In the genomic region with DNA sequence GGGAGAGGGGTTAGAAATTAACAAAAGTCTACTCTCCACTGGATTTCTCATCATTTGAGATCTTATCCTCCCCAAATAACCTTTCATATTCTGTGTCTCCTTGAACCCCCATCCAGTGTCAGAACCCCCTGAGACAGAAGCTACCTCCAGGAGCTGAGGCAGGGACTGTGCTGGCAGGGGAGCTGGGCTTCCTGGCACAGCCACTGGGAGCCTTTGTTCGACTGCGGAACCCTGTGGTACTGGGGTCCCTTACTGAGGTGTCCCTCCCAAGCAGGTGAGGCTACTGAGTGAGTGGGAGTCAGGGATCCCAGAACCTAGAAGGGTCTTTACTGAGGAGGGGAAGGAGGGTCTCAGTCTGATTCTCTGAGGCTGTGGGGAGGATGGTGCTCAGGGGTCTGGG, we compare ENCODE assay signal across 27 cellular contexts. TPM values are rescaled to one million over a fixed set of nuclear protein-coding genes. Genes with fewer than 3 reads are reported as not detected.
DNase-seq lines count a peak whose midpoint lies in the region; ATAC-seq, FAIRE-seq and TF ChIP-seq lines count a peak whose summit lies in the region.
"Had no signal": no experiment of that assay in that cellular context is flagged by ENCODE, and none has a peak within 500 bp of the region (broad histone marks: within the 10 kb centered on the region; RNA-seq: fewer than 3 reads in every experiment).

No MANE protein-coding gene starts in this region.

- H4K91ac ChIP-seq in H1 (replicated peaks; ENCODE audit: insufficient read length, low read length), result no peak overlapping the region

- H3K36me3 Mint-ChIP-seq in CD4-positive, CD25-positive, alpha-beta regulatory T cell, result no peaks in the 10 kb centered on the region
- peaks cover 2% of the 10 kb centered on the region for H3K36me3 Mint-ChIP-seq in T-helper 17 cell (ENCODE audit: low read depth)
- H3K36me3 Mint-ChIP-seq: CD14-positive monocyte; CD8-positive, alpha-beta T cell had no signal

- WGBS in H1 (ENCODE audit: extremely low coverage in 1 of 2, insufficient coverage in 1 of 2, insufficient read length in 1 of 2, insufficient replicate concordance in 2 of 2, low coverage in 1 of 2, low lambda C conversion rate in 2 of 2, missing lambda C conversion rate in 1 of 2), 2 experiments, result 100% methylated on average over 2 of the region's 2 CpGs; no CpG with 5 or more reads in 1 of the 2 experiments

- peak overlapping the region in 1 of 4 donors; percentile 48 for H3K4me3 Mint-ChIP-seq in CD4-positive, CD25-positive, alpha-beta regulatory T cell
- no peak overlapping the region for H3K4me3 Mint-ChIP-seq in T-helper 17 cell
- H3K4me3 Mint-ChIP-seq: CD14-positive monocyte; CD8-positive, alpha-beta T cell; GM23338; HFFc6 had no signal

- H3K27me3 ChIP-seq in CD4-positive, CD25-positive, alpha-beta regulatory T cell (ENCODE audit: control insufficient read depth, insufficient read depth, low read length), result no peaks in the 10 kb centered on the region
- H3K27me3 ChIP-seq in H1 (replicated peaks in 1 of 4; ENCODE audit: control insufficient read depth in 3 of 4, extremely low read depth in 1 of 4, insufficient read depth in 3 of 4, low read length in 3 of 4), result peaks cover 0 to 7% (median 2%) of the 10 kb centered on the region in 4 experiments; a peak in 2 of 7 replicates
- H3K27me3 ChIP-seq: BE2C; BLaER1 treated with 17β-estradiol and CSF1 and Interleukin-3, amounts not matched to agents 10 nM and 100 nM had no signal

- peaks cover 10% of the 10 kb centered on the region for H3K4me1 ChIP-seq in CD4-positive, CD25-positive, alpha-beta regulatory T cell (ENCODE audit: control insufficient read depth, insufficient read depth, low read length, poor library complexity, severe bottlenecking)
- H3K4me1 ChIP-seq in H1 (replicated peaks in 1 of 4; ENCODE audit: control insufficient read depth in 3 of 4, insufficient read depth in 4 of 4, low read length in 3 of 4), result peaks cover 0 to 10% (median under 1%) of the 10 kb centered on the region in 4 experiments; a peak in 4 of 7 replicates
- H3K4me1 ChIP-seq: BE2C, HAP-1 had no signal

- CTCF ChIA-PET in H1 (lab: Charles Lee; ENCODE audit: partially characterized antibody), result interaction anchor here (0.7 to 5.8 kb wide), 5 partner anchors 11 to 119 kb away, joined by 3 to 135 read pairs (median 45); a partner anchor contains a TSS

- H3K23me2 ChIP-seq in H1 (ENCODE audit: low read depth, low read length), result no peaks in the 10 kb centered on the region; the same call in 1 of the 2 replicates

- peaks cover 5 to 18% (median 11%) of the 10 kb centered on the region in 4 donors for H3K4me1 Mint-ChIP-seq in CD4-positive, CD25-positive, alpha-beta regulatory T cell
- H3K4me1 Mint-ChIP-seq in T-helper 17 cell, result peaks cover 21% of the 10 kb centered on the region

- H2BK15ac ChIP-seq in H1 (ENCODE audit: low read length), result peak overlapping the region; percentile 40; the same call in 1 of the 2 replicates

- POLR2A ChIA-PET in H1 (lab: Charles Lee; ENCODE audit: partially characterized antibody), result interaction anchor here (1.1 kb wide), 1 partner anchor 11 kb away, joined by 5 read pairs; no protein-coding TSS in a partner anchor

- H4K5ac ChIP-seq in H1 (ENCODE audit: insufficient read length, low read depth, low read length), result no peak overlapping the region

- DNase-seq in CD4-positive, CD25-positive, alpha-beta regulatory T cell, result no peak
- DNase-seq in T-helper 17 cell, result no peak
- no peak for DNase-seq in H1 (ENCODE audit: low read depth in 1 of 2, low spot score in 2 of 2)
- peak; percentile 42 for DNase-seq in posterior vena cava (ENCODE audit: low spot score)
- DNase-seq in activated CD4-positive, CD25-positive, alpha-beta regulatory T cell (lab: John Stamatoyannopoulos, UW), result no peak
- DNase-seq in GM10266 (ENCODE audit: extremely low spot score), result no peak
- no peak for DNase-seq in HT-29 (ENCODE audit: low spot score)
- DNase-seq: 8988T; ACHN; AML-193; BE2C; Caco-2; CD8-positive, alpha-beta T cell; DMS 273 treated with DMSO at 0.1 percent for 48 hours; DMS79; EL; GDM1; HFFc6 had no signal

- H3K4me2 ChIP-seq in H1 (ENCODE audit: insufficient read depth in 1 of 2, low read depth in 2 of 2, low read length in 2 of 2), result no peak overlapping the region
- H3K4me2 ChIP-seq: A549; BLaER1 treated with 17β-estradiol and CSF1 and Interleukin-3, amounts not matched to agents 10 nM and 100 nM; GM23338 had no signal

- no peak for FAIRE-seq in H1 (lab: Jason Lieb, UNC)
- FAIRE-seq: A549, D721Med, GM12891, GM18507, H54 had no signal

- peaks cover 7% of the 10 kb centered on the region for H3K27me3 Mint-ChIP-seq in CD4-positive, CD25-positive, alpha-beta regulatory T cell
- no peaks in the 10 kb centered on the region for H3K27me3 Mint-ChIP-seq in T-helper 17 cell

- H3K4me3 ChIP-seq in CD4-positive, CD25-positive, alpha-beta regulatory T cell (ENCODE audit: low read depth, low read length), result no peak overlapping the region
- no peak overlapping the region for H3K4me3 ChIP-seq in H1 (ENCODE audit: extremely low read depth in 1 of 4, insufficient read depth in 2 of 4, low read depth in 3 of 4, low read length in 4 of 4)
- H3K4me3 ChIP-seq: A549; BLaER1 treated with 17β-estradiol and CSF1 and Interleukin-3, amounts not matched to agents 10 nM and 100 nM; GM23338; HAP-1 had no signal

- intact Hi-C loops in posterior vena cava (cut with DNase I), result no loop called here

- H2BK12ac ChIP-seq in H1 (ENCODE audit: low read depth, low read length), result peak overlapping the region; percentile 22; the same call in 1 of the 2 replicates

- peak overlapping the region in 2 of 3 donors; percentile 36 to 63 for H3K27ac Mint-ChIP-seq in CD4-positive, CD25-positive, alpha-beta regulatory T cell
- H3K27ac Mint-ChIP-seq in T-helper 17 cell, result peak overlapping the region; percentile 51
- H3K27ac Mint-ChIP-seq: CD14-positive monocyte; CD8-positive, alpha-beta T cell; GM23338; HFFc6 had no signal

- no peak for ATAC-seq in CD4-positive, CD25-positive, alpha-beta regulatory T cell (ENCODE audit: low read depth in 2 of 2)
- no peak for ATAC-seq in T-helper 17 cell
- ATAC-seq: A549; CD8-positive, alpha-beta T cell; GM23338 had no signal

- no peak for TF ChIP-seq POLR2A in H1 (IDR thresholded peaks at IDR 0.05; ENCODE audit: control extremely low read depth in 1 of 2, low read depth in 2 of 2, low read length in 2 of 2)

- no peak overlapping the region for H2BK5ac ChIP-seq in H1 (ENCODE audit: low read depth, low read length)

- H3K79me2 ChIP-seq in H1 (ENCODE audit: control insufficient read depth in 1 of 2, insufficient read depth in 2 of 2, low read length in 2 of 2), result no peaks in the 10 kb centered on the region

- TF ChIP-seq CTCF in H1 (IDR thresholded peaks at IDR 0.05; ENCODE audit: control extremely low read depth in 1 of 3, insufficient read depth in 1 of 3, low read depth in 1 of 3, low read length in 3 of 3) (no peak), GM10266 (IDR thresholded peaks at IDR 0.05; ENCODE audit: control insufficient read depth, insufficient read depth, low read depth, missing control alignments) (no peak)

- no peak overlapping the region for H3K14ac ChIP-seq in H1 (ENCODE audit: insufficient read length)

- no peak overlapping the region for H3K9ac ChIP-seq in H1 (replicated peaks in 1 of 4; ENCODE audit: extremely low read depth in 1 of 4, low read depth in 3 of 4, low read length in 3 of 4)
- H3K9ac ChIP-seq: BLaER1 treated with 17β-estradiol and CSF1 and Interleukin-3, amounts not matched to agents 10 nM and 100 nM had no signal

- H3K4ac ChIP-seq in H1 (replicated peaks; ENCODE audit: insufficient read length, low read depth, low read length), result no peak overlapping the region

- no peak overlapping the region for H2BK120ac ChIP-seq in H1 (replicated peaks; ENCODE audit: low read depth, low read length)

- H3K9me3 ChIP-seq in CD4-positive, CD25-positive, alpha-beta regulatory T cell (ENCODE audit: control insufficient read depth in 2 of 2, low read length in 2 of 2), result no peaks in the 10 kb centered on the region
- no peaks in the 10 kb centered on the region for H3K9me3 ChIP-seq in T-helper 17 cell (ENCODE audit: control insufficient read depth, low read length, poor library complexity, severe bottlenecking)
- no peaks in the 10 kb centered on the region for H3K9me3 ChIP-seq in H1 (ENCODE audit: insufficient read depth in 2 of 2, low read depth in 1 of 2, low read length in 1 of 2)
- H3K9me3 ChIP-seq: A549; BE2C; BLaER1 treated with 17β-estradiol and CSF1 and Interleukin-3, amounts not matched to agents 10 nM and 100 nM; Caco-2; HAP-1 had no signal

- H3K18ac ChIP-seq in H1 (ENCODE audit: extremely low read depth, low read length), result no peak overlapping the region

- no peaks in the 10 kb centered on the region for H3K79me1 ChIP-seq in H1 (ENCODE audit: low read depth, low read length)

- H3K27ac ChIP-seq in CD4-positive, CD25-positive, alpha-beta regulatory T cell (ENCODE audit: insufficient read depth, low read length, poor library complexity, severe bottlenecking), result no peak overlapping the region
- H3K27ac ChIP-seq in H1 (ENCODE audit: low read depth, low read length), result no peak overlapping the region
- H3K27ac ChIP-seq: A549; BLaER1 treated with 17β-estradiol and CSF1 and Interleukin-3, amounts not matched to agents 10 nM and 100 nM had no signal

- no peak overlapping the region; the same call in 1 of the 2 replicates for H4K8ac ChIP-seq in H1 (ENCODE audit: extremely low read depth, insufficient read depth, low read length)

- no peak for TF ChIP-seq EP300 in H1 (IDR thresholded peaks at IDR 0.05; ENCODE audit: borderline replicate concordance in 1 of 2, low read depth in 2 of 2, low read length in 2 of 2)

- H3K56ac ChIP-seq in H1 (replicated peaks; ENCODE audit: insufficient read length, low read depth, low read length), result no peak overlapping the region

- H2AK5ac ChIP-seq in H1 (ENCODE audit: low read depth, low read length), result no peak overlapping the region

- H3K23ac ChIP-seq in H1 (ENCODE audit: insufficient read length), result no peak overlapping the region

- H4K20me1 ChIP-seq in H1 (replicated peaks in 1 of 2; ENCODE audit: control insufficient read depth in 1 of 2, insufficient read depth in 2 of 2, low read length in 2 of 2), result no peaks in the 10 kb centered on the region
- H4K20me1 ChIP-seq: BLaER1 treated with 17β-estradiol and CSF1 and Interleukin-3, amounts not matched to agents 10 nM and 100 nM had no signal

- TF ChIP-seq RAD21 in H1 (IDR thresholded peaks at IDR 0.05 in 1 of 2, conservative IDR thresholded peaks at IDR 0.05 in 1 of 2; ENCODE audit: low read depth in 2 of 2, low read length in 2 of 2), result no peak

- H3K36me3 ChIP-seq in CD4-positive, CD25-positive, alpha-beta regulatory T cell (ENCODE audit: control insufficient read depth, insufficient read depth, low read length), result no peaks in the 10 kb centered on the region
- no peaks in the 10 kb centered on the region for H3K36me3 ChIP-seq in H1 (ENCODE audit: control insufficient read depth in 2 of 4, insufficient read depth in 4 of 4, low read length in 3 of 4)
- H3K36me3 ChIP-seq: BE2C; BLaER1 treated with 17β-estradiol and CSF1 and Interleukin-3, amounts not matched to agents 10 nM and 100 nM; HAP-1 had no signal

- H2AFZ ChIP-seq in H1 (ENCODE audit: low read length), result no peak overlapping the region
- H2AFZ ChIP-seq: GM23338 had no signal

- H2BK20ac ChIP-seq in H1 (ENCODE audit: low read length), result no peak overlapping the region

- no peaks in the 10 kb centered on the region for H3K9me3 Mint-ChIP-seq in CD4-positive, CD25-positive, alpha-beta regulatory T cell
- H3K9me3 Mint-ChIP-seq: CD8-positive, alpha-beta T cell; GM23338; HFFc6 had no signal

RNA-seq across cellular contexts. Expression of a gene that starts 1.9 kb away (rescaled TPM):
- not detected for total RNA-seq in CD4-positive, CD25-positive, alpha-beta regulatory T cell
- not detected for polyA plus RNA-seq in CD4-positive, CD25-positive, alpha-beta regulatory T cell
- total RNA-seq in T-helper 17 cell (not detected), posterior vena cava (not detected)
- 0.15 and 0.28 TPM in 2 replicates for total RNA-seq in H1 (2021; fragmentation: NEBNext Ultra II Directional; extraction: Animal tissue kit (Norgen Biotek cat#: 25700))
- 0.15 and 0.24 TPM in 2 replicates for polyA plus RNA-seq in H1 (2011; rRNA removed)
- 0.13 TPM for polyA plus RNA-seq in H1 (2011; cell fraction: cytosol; rRNA removed)
- polyA plus RNA-seq in H1 (2011; cell fraction: nucleus; rRNA removed), result 0.91 TPM
- 0.17 to 0.76 TPM (median 0.37 TPM) in 3 of 4 replicates, not detected in the other for polyA plus RNA-seq in H1 (2012, experiment 1 of 2)
- polyA plus RNA-seq in H1 (2012, experiment 2 of 2), result not detected
- 0.12 TPM for polyA plus RNA-seq in H1 (2013, experiment 1 of 2)
- polyA plus RNA-seq in H1 (2013, experiment 2 of 2), result 0.15 TPM
- 0.69 and 1.6 TPM in 2 replicates for polyA minus RNA-seq in H1 (2011; rRNA and poly(A)+ RNA removed)
- not detected for polyA minus RNA-seq in H1 (2011; cell fraction: cytosol; rRNA and poly(A)+ RNA removed)
- polyA minus RNA-seq in H1 (2011; cell fraction: nucleus; rRNA and poly(A)+ RNA removed), result 1.9 TPM
- 0.08 and 0.86 TPM in 2 replicates for total RNA-seq in HT-29 (2014; rRNA removed; shearing (Covaris generic))
- total RNA-seq: CD8-positive, alpha-beta T cell; GM23338; HFFc6 had no signal
- polyA plus RNA-seq: A549, CD14-positive monocyte had no signal

RNA-seq across cellular contexts. Expression of a gene that starts 15.5 kb away (rescaled TPM):
- total RNA-seq in CD4-positive, CD25-positive, alpha-beta regulatory T cell, result 0.47 TPM
- polyA plus RNA-seq in CD4-positive, CD25-positive, alpha-beta regulatory T cell, result not detected
- 1 to 10 TPM; 3.2 to 7.3 TPM for total RNA-seq in T-helper 17 cell
- total RNA-seq in H1 (2021; fragmentation: NEBNext Ultra II Directional; extraction: Animal tissue kit (Norgen Biotek cat#: 25700)), result 2.5 and 2.8 TPM in 2 replicates
- polyA plus RNA-seq in H1 (2011; rRNA removed), result 2.1 and 2.4 TPM in 2 replicates
- polyA plus RNA-seq in H1 (2011; cell fraction: cytosol; rRNA removed), result 1.9 TPM
- 1.9 TPM for polyA plus RNA-seq in H1 (2011; cell fraction: nucleus; rRNA removed)
- 1.9 to 2.8 TPM (median 2.4 TPM) in 4 replicates for polyA plus RNA-seq in H1 (2012, experiment 1 of 2)
- 1.8 TPM for polyA plus RNA-seq in H1 (2012, experiment 2 of 2)
- 4.1 TPM for polyA plus RNA-seq in H1 (2013, experiment 1 of 2)
- 4.8 TPM for polyA plus RNA-seq in H1 (2013, experiment 2 of 2)
- polyA minus RNA-seq in H1 (2011; rRNA and poly(A)+ RNA removed), result 1.2 and 2.7 TPM in 2 replicates
- 0.73 TPM for polyA minus RNA-seq in H1 (2011; cell fraction: cytosol; rRNA and poly(A)+ RNA removed)
- polyA minus RNA-seq in H1 (2011; cell fraction: nucleus; rRNA and poly(A)+ RNA removed), result 3.3 TPM
- 1 to 10 TPM; 6.9 to 9.5 TPM for total RNA-seq in posterior vena cava
- 40.9 and 46.3 TPM in 2 replicates for total RNA-seq in HT-29 (2014; rRNA removed; shearing (Covaris generic))

RNA-seq across cellular contexts. Expression of a gene that starts 39.7 kb away (rescaled TPM):
- total RNA-seq in CD4-positive, CD25-positive, alpha-beta regulatory T cell, result 227 TPM
- polyA plus RNA-seq in CD4-positive, CD25-positive, alpha-beta regulatory T cell, result 10 to 100 TPM; 58.2 to 78.2 (median 64.6) TPM
- total RNA-seq in T-helper 17 cell (100 to 1,000 TPM; 223 to 228 TPM), posterior vena cava (10 to 100 TPM; 90.8 to 93.2 TPM)
- 101 and 108 TPM in 2 replicates for total RNA-seq in H1 (2021; fragmentation: NEBNext Ultra II Directional; extraction: Animal tissue kit (Norgen Biotek cat#: 25700))
- 52.0 and 69.9 TPM in 2 replicates for polyA plus RNA-seq in H1 (2011; rRNA removed)
- polyA plus RNA-seq in H1 (2011; cell fraction: cytosol; rRNA removed), result 70.4 TPM
- polyA plus RNA-seq in H1 (2011; cell fraction: nucleus; rRNA removed), result 106 TPM
- 71.4 to 120 TPM (median 86.5 TPM) in 4 replicates for polyA plus RNA-seq in H1 (2012, experiment 1 of 2)
- polyA plus RNA-seq in H1 (2012, experiment 2 of 2), result 11.2 TPM
- polyA plus RNA-seq in H1 (2013, experiment 1 of 2), result 61.7 TPM
- polyA plus RNA-seq in H1 (2013, experiment 2 of 2), result 52.9 TPM
- 138 and 195 TPM in 2 replicates for polyA minus RNA-seq in H1 (2011; rRNA and poly(A)+ RNA removed)
- polyA minus RNA-seq in H1 (2011; cell fraction: cytosol; rRNA and poly(A)+ RNA removed), result 61.8 TPM
- 132 TPM for polyA minus RNA-seq in H1 (2011; cell fraction: nucleus; rRNA and poly(A)+ RNA removed)
- 68.9 and 74.6 TPM in 2 replicates for total RNA-seq in HT-29 (2014; rRNA removed; shearing (Covaris generic))

RNA-seq across cellular contexts. Expression of a gene that starts 59.0 kb away (rescaled TPM):
- 34.3 TPM for total RNA-seq in CD4-positive, CD25-positive, alpha-beta regulatory T cell
- 100 to 1,000 TPM; 107 to 152 (median 120) TPM for polyA plus RNA-seq in CD4-positive, CD25-positive, alpha-beta regulatory T cell
- total RNA-seq in T-helper 17 cell, result 10 to 100 TPM; 33.4 to 35.2 TPM
- 52.6 and 53.0 TPM in 2 replicates for total RNA-seq in H1 (2021; fragmentation: NEBNext Ultra II Directional; extraction: Animal tissue kit (Norgen Biotek cat#: 25700))
- polyA plus RNA-seq in H1 (2011; rRNA removed), result 71.7 and 89.6 TPM in 2 replicates
- 65.7 TPM for polyA plus RNA-seq in H1 (2011; cell fraction: cytosol; rRNA removed)
- polyA plus RNA-seq in H1 (2011; cell fraction: nucleus; rRNA removed), result 60.6 TPM
- 56.5 to 141 TPM (median 82.0 TPM) in 4 replicates for polyA plus RNA-seq in H1 (2012, experiment 1 of 2)
- 44.7 TPM for polyA plus RNA-seq in H1 (2012, experiment 2 of 2)
- 236 TPM for polyA plus RNA-seq in H1 (2013, experiment 1 of 2)
- polyA plus RNA-seq in H1 (2013, experiment 2 of 2), result 247 TPM
- polyA minus RNA-seq in H1 (2011; rRNA and poly(A)+ RNA removed), result 47.0 and 48.0 TPM in 2 replicates
- 21.7 TPM for polyA minus RNA-seq in H1 (2011; cell fraction: cytosol; rRNA and poly(A)+ RNA removed)
- 24.1 TPM for polyA minus RNA-seq in H1 (2011; cell fraction: nucleus; rRNA and poly(A)+ RNA removed)
- total RNA-seq in posterior vena cava, result 10 to 100 TPM; 38.2 to 46.2 TPM
- 60.7 and 61.2 TPM in 2 replicates for total RNA-seq in HT-29 (2014; rRNA removed; shearing (Covaris generic))
